2 cellular contexts compared by ENCODE assay signal in genomic region chr3:150779402-150779858, GRCh38.
TF ChIP-seq lines count a peak whose summit lies in the region.

No MANE protein-coding gene starts in this region.

TF ChIP-seq in SK-N-SH, 30 proteins besides CTCF, POLR2A, EP300 and RAD21 (continued from another document):
- no peak for TF ChIP-seq PBX3 (IDR thresholded peaks at IDR 0.05)
- no peak for TF ChIP-seq NFIC (IDR thresholded peaks at IDR 0.05; ENCODE audit: borderline replicate concordance)
- TF ChIP-seq SIN3A (IDR thresholded peaks at IDR 0.05; ENCODE audit: borderline replicate concordance, low read depth, low read length): no peak
- no peak for TF ChIP-seq YY1 (IDR thresholded peaks at IDR 0.05; ENCODE audit: low read depth)
- TF ChIP-seq NRF1 (IDR thresholded peaks at IDR 0.05; ENCODE audit: low read depth, low read length): no peak
- TF ChIP-seq FOSL2 (IDR thresholded peaks at IDR 0.05; ENCODE audit: borderline replicate concordance, low read depth): no peak
- no peak for TF ChIP-seq ELF1 (IDR thresholded peaks at IDR 0.05)
- no peak for TF ChIP-seq MAX (IDR thresholded peaks at IDR 0.05; ENCODE audit: low read depth)

TF ChIP-seq in SK-N-SH treated with all-trans-retinoic acid at 6 μM for 48 hours, 23 proteins besides CTCF, POLR2A, EP300 and RAD21 (continued from another document):
- TF ChIP-seq TSHZ2 (CRISPR knock-in tag; IDR thresholded peaks at IDR 0.05): no peak
- no peak for TF ChIP-seq ARNTL (CRISPR knock-in tag; IDR thresholded peaks at IDR 0.05; ENCODE audit: borderline replicate concordance, low read depth)
- TF ChIP-seq ZNF8 (CRISPR knock-in tag; IDR thresholded peaks at IDR 0.05): no peak
- TF ChIP-seq BACH2 (CRISPR knock-in tag; IDR thresholded peaks at IDR 0.05; ENCODE audit: borderline replicate concordance): no peak
- TF ChIP-seq CSRNP3 (CRISPR knock-in tag; IDR thresholded peaks at IDR 0.05): no peak
- no peak for TF ChIP-seq ZNF565 (CRISPR knock-in tag; conservative IDR thresholded peaks at IDR 0.05; ENCODE audit: low read depth)
